Comparison of ENCODE assay signal across 9 cellular contexts in genomic region chr3:141644931-141645330, GRCh38.
DNase-seq lines count a peak whose midpoint lies in the region; TF ChIP-seq lines count a peak whose summit lies in the region.
"Had no signal": no experiment of that assay in that cellular context is flagged by ENCODE, and none has a peak within 500 bp of the region (broad histone marks: within the 10 kb centered on the region; RNA-seq: fewer than 3 reads in every experiment).

No MANE protein-coding gene starts in this region.

- no peak overlapping the region for H3K27ac ChIP-seq in effector memory CD4-positive, alpha-beta T cell (ENCODE audit: insufficient read depth, low read length, poor library complexity, severe bottlenecking)

- POLR2A ChIA-PET in HEK293T (lab: Yijun Ruan, JAX) = no interaction called here

- H3K4me3 Mint-ChIP-seq in mesothelial cell of epicardium = no peak overlapping the region
- H3K4me3 Mint-ChIP-seq: dendritic cell treated with granulocyte-macrophage colony-stimulating factor and Interleukin-4, amounts not matched to agents 40 ng/mL and 50 ng/mL, for 4 days had no signal

- H3K4me1 ChIP-seq in effector memory CD4-positive, alpha-beta T cell (ENCODE audit: control insufficient read depth, insufficient read depth, low read length, poor library complexity, severe bottlenecking) = no peaks in the 10 kb centered on the region

- no peaks in the 10 kb centered on the region for H3K4me1 Mint-ChIP-seq in mesothelial cell of epicardium

- no peak overlapping the region for H3K27ac Mint-ChIP-seq in mesothelial cell of epicardium
- H3K27ac Mint-ChIP-seq: dendritic cell treated with granulocyte-macrophage colony-stimulating factor and Interleukin-4, amounts not matched to agents 40 ng/mL and 50 ng/mL, for 4 days had no signal

- peak; percentile 65 for TF ChIP-seq CTCF in GM12801 (IDR thresholded peaks at IDR 0.05; ENCODE audit: extremely low read depth, insufficient read length)
- TF ChIP-seq CTCF in mesothelial cell of epicardium (IDR thresholded peaks at IDR 0.05; ENCODE audit: unreplicated experiment) = peak; percentile 22

- DNase-seq in HEK293T (ENCODE audit: extremely low spot score) (peak; percentile 65), NCI-H446 treated with DMSO at 0.1 percent for 48 hours (lab: John Stamatoyannopoulos, UW) (peak; percentile 13), mesothelial cell of epicardium (ENCODE audit: low spot score in 2 of 2, unreplicated experiment in 2 of 2) (no peak), KG1 (lab: John Stamatoyannopoulos, UW) (no peak)
- peak; percentile 48 to 63 for DNase-seq in activated CD4-positive, alpha-beta T cell treated with anti-CD3 and anti-CD28 coated beads, Interleukin-2, amount 50 U/mL, for 4 hours
- peak; percentile 26 to 49 (median 26) for DNase-seq in effector memory CD4-positive, alpha-beta T cell
- peak; percentile 25 to 56 for DNase-seq in stimulated activated CD8-positive, alpha-beta memory T cell treated with anti-CD3 and anti-CD28 coated beads, Interleukin-7, amount 100 ng/mL, for 48 hours (ENCODE audit: extremely low read depth in 1 of 2, low read depth in 1 of 2)

- H3K36me3 ChIP-seq in effector memory CD4-positive, alpha-beta T cell (ENCODE audit: control insufficient read depth, insufficient read depth, low read length) = no peaks in the 10 kb centered on the region

- no peak overlapping the region for H3K4me3 ChIP-seq in effector memory CD4-positive, alpha-beta T cell (ENCODE audit: insufficient read depth, low read depth, low read length, poor library complexity, severe bottlenecking)

- CTCF ChIA-PET in HEK293T (lab: Yijun Ruan, JAX) = interaction anchor here (0.7 kb wide), 2 partner anchors 15 to 235 kb away, joined by 4 to 7 read pairs; no protein-coding TSS in a partner anchor

- no peaks in the 10 kb centered on the region for H3K27me3 Mint-ChIP-seq in mesothelial cell of epicardium (ENCODE audit: low read depth)
- H3K27me3 Mint-ChIP-seq: dendritic cell treated with granulocyte-macrophage colony-stimulating factor and Interleukin-4, amounts not matched to agents 40 ng/mL and 50 ng/mL, for 4 days had no signal

- no peaks in the 10 kb centered on the region for H3K27me3 ChIP-seq in effector memory CD4-positive, alpha-beta T cell (replicated peaks; ENCODE audit: control insufficient read depth, insufficient read depth, low read length, poor library complexity, severe bottlenecking)

- H3K9me3 ChIP-seq in effector memory CD4-positive, alpha-beta T cell (ENCODE audit: control insufficient read depth, low read length) = no peaks in the 10 kb centered on the region

- H3K9me3 Mint-ChIP-seq in mesothelial cell of epicardium = no peaks in the 10 kb centered on the region
- H3K9me3 Mint-ChIP-seq: dendritic cell treated with granulocyte-macrophage colony-stimulating factor and Interleukin-4, amounts not matched to agents 40 ng/mL and 50 ng/mL, for 4 days had no signal

- H3K36me3 Mint-ChIP-seq in mesothelial cell of epicardium = no peaks in the 10 kb centered on the region

TF ChIP-seq in HEK293T, 16 proteins besides CTCF, POLR2A, EP300 and RAD21:
- no peak for TF ChIP-seq SUZ12 (IDR thresholded peaks at IDR 0.05)
- TF ChIP-seq ELF4 (IDR thresholded peaks at IDR 0.05) = no peak
- TF ChIP-seq L3MBTL2 (conservative IDR thresholded peaks at IDR 0.05) = no peak
- no peak for TF ChIP-seq BHLHE40 (IDR thresholded peaks at IDR 0.05; ENCODE audit: borderline replicate concordance)
- no peak for TF ChIP-seq TARDBP (IDR thresholded peaks at IDR 0.05)
- TF ChIP-seq PKNOX1 (IDR thresholded peaks at IDR 0.05) = no peak
- no peak for TF ChIP-seq CTBP1 (IDR thresholded peaks at IDR 0.05; ENCODE audit: borderline replicate concordance)
- no peak for TF ChIP-seq NFRKB (IDR thresholded peaks at IDR 0.05)
- no peak for TF ChIP-seq HDGF (IDR thresholded peaks at IDR 0.05; ENCODE audit: borderline replicate concordance)
- TF ChIP-seq ARNT (IDR thresholded peaks at IDR 0.05) = no peak
- TF ChIP-seq FOXA1 (IDR thresholded peaks at IDR 0.05) = no peak
- TF ChIP-seq FOXK2 (IDR thresholded peaks at IDR 0.05) = no peak
- no peak for TF ChIP-seq ZNF384 (IDR thresholded peaks at IDR 0.05)
- TF ChIP-seq LEF1 (IDR thresholded peaks at IDR 0.05; ENCODE audit: borderline replicate concordance) = no peak
- TF ChIP-seq FOXM1 (IDR thresholded peaks at IDR 0.05; ENCODE audit: borderline replicate concordance) = no peak
- TF ChIP-seq SP1 (IDR thresholded peaks at IDR 0.05) = no peak

Comparison
In these comparisons a context has a peak if more than half of its experiments do, and no peak if none do; other contexts are left out.
1. DNase-seq: peak in HEK293T (single experiment), NCI-H446 treated with DMSO at 0.1 percent for 48 hours (single experiment), activated CD4-positive, alpha-beta T cell treated with anti-CD3 and anti-CD28 coated beads, Interleukin-2, amount 50 U/mL, for 4 hours (2 of 2), effector memory CD4-positive, alpha-beta T cell (3 of 3) and stimulated activated CD8-positive, alpha-beta memory T cell treated with anti-CD3 and anti-CD28 coated beads, Interleukin-7, amount 100 ng/mL, for 48 hours (2 of 2); none in mesothelial cell of epicardium (0 of 2) and KG1 (single experiment).